Comparison of ENCODE assay signal across 15 cellular contexts in the genomic region with DNA sequence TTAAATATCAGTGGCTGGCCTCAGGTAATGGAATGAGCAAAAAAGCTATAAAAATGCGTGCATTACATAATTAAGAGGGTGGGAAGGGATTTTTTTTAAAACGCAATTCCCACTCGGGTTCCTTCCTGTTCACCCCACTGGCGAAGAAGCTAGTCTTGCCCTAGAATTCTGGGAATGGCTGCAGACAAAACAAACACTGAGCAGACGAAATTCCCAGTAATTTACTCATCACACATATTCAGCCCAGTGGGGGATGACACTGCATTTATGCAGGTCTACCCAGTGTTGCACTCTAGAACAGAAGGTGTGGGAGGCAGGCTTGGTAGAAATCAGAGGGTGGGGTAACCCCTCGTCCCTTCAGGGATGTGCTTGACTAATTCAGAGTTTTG.
DNase-seq lines count a peak whose midpoint lies in the region; ATAC-seq and TF ChIP-seq lines count a peak whose summit lies in the region.
"Had no signal": no experiment of that assay in that cellular context is flagged by ENCODE, and none has a peak within 500 bp of the region (broad histone marks: within the 10 kb centered on the region; RNA-seq: fewer than 3 reads in every experiment).

No MANE protein-coding gene starts in this region.

- no peak overlapping the region for H2AFZ ChIP-seq in ACC112 (ENCODE audit: low read length, unreplicated experiment)

- H3K27ac Mint-ChIP-seq in HFFc6: peak overlapping the region; percentile 85
- no peak overlapping the region for H3K27ac Mint-ChIP-seq in activated T-helper 1 cell treated with anti-CD3 and anti-CD28 coated beads, Interleukin-12 subunit alpha, Interleukin-12 subunit beta, Interleukin-2, Interleukin-4 antibody, amounts not matched to agents 30 ng/mL and 10 ng/mL and 1 ng/mL, durations not matched to agents 14 hours and 24 hours and 36 hours
- H3K27ac Mint-ChIP-seq: activated naive CD8-positive, alpha-beta T cell; IgD-negative memory B cell; nephron; stimulated activated naive CD8-positive, alpha-beta T cell treated with anti-CD3 and anti-CD28 coated beads, Interleukin-15, Interleukin-2, amounts not matched to agents 100 ng/mL and 50 ng/mL, for 24 hours; T-helper 17 cell had no signal

- no peak for TF ChIP-seq CTCF in HFFc6 (IDR thresholded peaks at IDR 0.05)
- no peak for TF ChIP-seq CTCF in GM10266 (IDR thresholded peaks at IDR 0.05; ENCODE audit: control insufficient read depth, insufficient read depth, low read depth, missing control alignments)

- no peak for ATAC-seq in GM18519 (IDR thresholded peaks at IDR 0.05; ENCODE audit: low FRiP score, unreplicated experiment)
- ATAC-seq: T-helper 17 cell had no signal

- no peaks in the 10 kb centered on the region for H3K36me3 ChIP-seq in ACC112 (ENCODE audit: insufficient read depth, low read length)
- H3K36me3 ChIP-seq: right atrium auricular region had no signal

- H3K27ac ChIP-seq in ACC112 (ENCODE audit: low read depth, low read length): peak overlapping the region; percentile 91
- H3K27ac ChIP-seq: right atrium auricular region had no signal

- H3K9me3 Mint-ChIP-seq in HFFc6: peaks cover 32% of the 10 kb centered on the region
- peaks cover 62% of the 10 kb centered on the region for H3K9me3 Mint-ChIP-seq in activated T-helper 1 cell treated with anti-CD3 and anti-CD28 coated beads, Interleukin-12 subunit alpha, Interleukin-12 subunit beta, Interleukin-2, Interleukin-4 antibody, amounts not matched to agents 30 ng/mL and 10 ng/mL and 1 ng/mL, durations not matched to agents 14 hours and 24 hours and 36 hours

- peak overlapping the region; percentile 25 for H3K4me3 ChIP-seq in ACC112 (ENCODE audit: low read depth, low read length)
- H3K4me3 ChIP-seq: right atrium auricular region had no signal

- peaks cover 16% of the 10 kb centered on the region for H3K36me3 Mint-ChIP-seq in HFFc6 (ENCODE audit: low read depth)
- peaks cover 4% of the 10 kb centered on the region for H3K36me3 Mint-ChIP-seq in activated T-helper 1 cell treated with anti-CD3 and anti-CD28 coated beads, Interleukin-12 subunit alpha, Interleukin-12 subunit beta, Interleukin-2, Interleukin-4 antibody, amounts not matched to agents 30 ng/mL and 10 ng/mL and 1 ng/mL, durations not matched to agents 14 hours and 24 hours and 36 hours (ENCODE audit: low read depth)

- peaks cover 17% of the 10 kb centered on the region for H3K4me1 ChIP-seq in ACC112 (ENCODE audit: control insufficient read depth, insufficient read depth, low read length, unreplicated experiment)
- H3K4me1 ChIP-seq: right atrium auricular region had no signal

- H3K27me3 ChIP-seq in ACC112 (ENCODE audit: insufficient read depth, low read length): no peaks in the 10 kb centered on the region
- H3K27me3 ChIP-seq: right atrium auricular region had no signal

- peak overlapping the region; percentile 41 for H3K4me3 Mint-ChIP-seq in HFFc6
- H3K4me3 Mint-ChIP-seq in activated T-helper 1 cell treated with anti-CD3 and anti-CD28 coated beads, Interleukin-12 subunit alpha, Interleukin-12 subunit beta, Interleukin-2, Interleukin-4 antibody, amounts not matched to agents 30 ng/mL and 10 ng/mL and 1 ng/mL, durations not matched to agents 14 hours and 24 hours and 36 hours: no peak overlapping the region
- H3K4me3 Mint-ChIP-seq: activated naive CD8-positive, alpha-beta T cell; IgD-negative memory B cell; nephron; stimulated activated naive CD8-positive, alpha-beta T cell treated with anti-CD3 and anti-CD28 coated beads, Interleukin-15, Interleukin-2, amounts not matched to agents 100 ng/mL and 50 ng/mL, for 24 hours; T-helper 17 cell had no signal

- peaks cover 19% of the 10 kb centered on the region for H3K4me1 Mint-ChIP-seq in HFFc6 (ENCODE audit: low read depth)
- no peaks in the 10 kb centered on the region for H3K4me1 Mint-ChIP-seq in activated T-helper 1 cell treated with anti-CD3 and anti-CD28 coated beads, Interleukin-12 subunit alpha, Interleukin-12 subunit beta, Interleukin-2, Interleukin-4 antibody, amounts not matched to agents 30 ng/mL and 10 ng/mL and 1 ng/mL, durations not matched to agents 14 hours and 24 hours and 36 hours (ENCODE audit: low read depth)
- H3K4me1 Mint-ChIP-seq: IgD-negative memory B cell, nephron, T-helper 17 cell had no signal

- peak; percentile 76 for DNase-seq in HFFc6
- peak; percentile 94 for DNase-seq in amniotic epithelial cell (ENCODE audit: low read depth)
- peak; percentile 73 for DNase-seq in islet precursor cell
- no peak for DNase-seq in stimulated activated naive CD4-positive, alpha-beta T cell treated with Interleukin-2 at 50 U/mL for 16 hours (lab: John Stamatoyannopoulos, UW)
- DNase-seq in activated T-helper 1 cell treated with anti-CD3 and anti-CD28 coated beads, Interleukin-12 subunit alpha, Interleukin-12 subunit beta, Interleukin-2, Interleukin-4 antibody, amounts not matched to agents 30 ng/mL and 10 ng/mL and 1 ng/mL, durations not matched to agents 14 hours and 24 hours and 36 hours (ENCODE audit: low spot score): no peak
- DNase-seq in GM10266 (ENCODE audit: extremely low spot score): no peak
- DNase-seq: NCI-H1417, T-helper 17 cell had no signal

- H3K79me2 ChIP-seq in ACC112 (ENCODE audit: control insufficient read depth, insufficient read depth, low read length, unreplicated experiment): no peaks in the 10 kb centered on the region

- no peaks in the 10 kb centered on the region for H3K27me3 Mint-ChIP-seq in HFFc6 (ENCODE audit: insufficient read depth)
- no peaks in the 10 kb centered on the region for H3K27me3 Mint-ChIP-seq in activated T-helper 1 cell treated with anti-CD3 and anti-CD28 coated beads, Interleukin-12 subunit alpha, Interleukin-12 subunit beta, Interleukin-2, Interleukin-4 antibody, amounts not matched to agents 30 ng/mL and 10 ng/mL and 1 ng/mL, durations not matched to agents 14 hours and 24 hours and 36 hours (ENCODE audit: insufficient read depth)
- H3K27me3 Mint-ChIP-seq: activated naive CD8-positive, alpha-beta T cell; IgD-negative memory B cell; stimulated activated naive CD8-positive, alpha-beta T cell treated with anti-CD3 and anti-CD28 coated beads, Interleukin-15, Interleukin-2, amounts not matched to agents 100 ng/mL and 50 ng/mL, for 24 hours; T-helper 17 cell had no signal

- intact Hi-C loops in activated T-helper 1 cell treated with anti-CD3 and anti-CD28 coated beads, Interleukin-12 subunit alpha, Interleukin-12 subunit beta, Interleukin-2, Interleukin-4 antibody, amounts not matched to agents 30 ng/mL and 10 ng/mL and 1 ng/mL, durations not matched to agents 14 hours and 24 hours and 36 hours (cut with micrococcal nuclease): no loop called here

Comparison
In these comparisons a context has a peak if more than half of its experiments do, and no peak if none do; other contexts are left out.
1. DNase-seq: peak in HFFc6 (single experiment), amniotic epithelial cell (single experiment) and islet precursor cell (single experiment); none in stimulated activated naive CD4-positive, alpha-beta T cell treated with Interleukin-2 at 50 U/mL for 16 hours (single experiment), activated T-helper 1 cell treated with anti-CD3 and anti-CD28 coated beads, Interleukin-12 subunit alpha, Interleukin-12 subunit beta, Interleukin-2, Interleukin-4 antibody, amounts not matched to agents 30 ng/mL and 10 ng/mL and 1 ng/mL, durations not matched to agents 14 hours and 24 hours and 36 hours (single experiment) and GM10266 (single experiment).